ENCODE assay signal across 10 cellular contexts in genomic region chr14:51848120-51848519, GRCh38. TPM values are rescaled to one million over a fixed set of nuclear protein-coding genes. Genes with fewer than 3 reads are reported as not detected.
DNase-seq lines count a peak whose midpoint lies in the region; ATAC-seq and TF ChIP-seq lines count a peak whose summit lies in the region.
"Had no signal": no experiment of that assay in that cellular context is flagged by ENCODE, and none has a peak within 500 bp of the region (broad histone marks: within the 10 kb centered on the region; RNA-seq: fewer than 3 reads in every experiment).

No MANE protein-coding gene starts in this region.

- peaks cover 11 to 91% (median 60%) of the 10 kb centered on the region in 6 donors for H3K4me1 ChIP-seq in spleen

- H3K27me3 ChIP-seq in spleen (replicated peaks in 1 of 7): no peaks in the 10 kb centered on the region

- H3K4me1 Mint-ChIP-seq in activated T-cell treated with anti-CD3 and anti-CD28 coated beads, Interleukin-2, amount 50 U/mL, for 4 hours (ENCODE audit: low read depth): peaks cover 84% of the 10 kb centered on the region
- peaks cover 32% of the 10 kb centered on the region for H3K4me1 Mint-ChIP-seq in T-helper 17 cell

- H3K4me3 ChIP-seq in spleen: peak overlapping the region in 1 of 8 donors; percentile 36

- peak overlapping the region; percentile 99 for H3K27ac Mint-ChIP-seq in T-helper 17 cell

- no peak for TF ChIP-seq CTCF in spleen (IDR thresholded peaks at IDR 0.05 in 8 of 11, conservative IDR thresholded peaks at IDR 0.05 in 3 of 11)

- intact Hi-C loops in spleen (cut with DNase I; ENCODE audit: low total_unique reads): no loop called here

- 68 to 76% (median 73%) methylated on average over 4 of the region's 4 CpGs for WGBS in spleen, 5 donors

- no peak for TF ChIP-seq POLR2A in spleen (IDR thresholded peaks at IDR 0.05)

- H3K36me3 ChIP-seq in spleen: no peaks in the 10 kb centered on the region

- peak overlapping the region; percentile 51 to 96 (median 92) for H3K27ac ChIP-seq in spleen

- H3K4me3 Mint-ChIP-seq in activated T-cell treated with anti-CD3 and anti-CD28 coated beads, Interleukin-2, amount 50 U/mL, for 4 hours: peak overlapping the region; percentile 39
- H3K4me3 Mint-ChIP-seq in T-helper 17 cell: peak overlapping the region; percentile 32

- ATAC-seq in activated T-cell treated with anti-CD3 and anti-CD28 coated beads, Interleukin-2, amount 50 U/mL, for 4 hours: no peak
- ATAC-seq in T-helper 17 cell: no peak
- peak; percentile 10 for ATAC-seq in esophagus mucosa
- ATAC-seq in HG03025 (IDR thresholded peaks at IDR 0.05; ENCODE audit: low FRiP score, unreplicated experiment): no peak
- no peak for ATAC-seq in HG02884 (IDR thresholded peaks at IDR 0.05; ENCODE audit: unreplicated experiment)
- ATAC-seq: PC-3 had no signal

- peaks cover 15% of the 10 kb centered on the region for H3K36me3 Mint-ChIP-seq in activated T-cell treated with anti-CD3 and anti-CD28 coated beads, Interleukin-2, amount 50 U/mL, for 4 hours (ENCODE audit: insufficient read depth)
- H3K36me3 Mint-ChIP-seq in T-helper 17 cell (ENCODE audit: low read depth): no peaks in the 10 kb centered on the region

- no peaks in the 10 kb centered on the region for H3K9me3 ChIP-seq in T-helper 17 cell (ENCODE audit: control insufficient read depth, low read length, poor library complexity, severe bottlenecking)
- H3K9me3 ChIP-seq in spleen: peaks cover 0 to 4% (median 0%) of the 10 kb centered on the region in 8 donors

- H3K9me3 Mint-ChIP-seq in activated T-cell treated with anti-CD3 and anti-CD28 coated beads, Interleukin-2, amount 50 U/mL, for 4 hours: peaks cover 23% of the 10 kb centered on the region

- no peaks in the 10 kb centered on the region for H3K27me3 Mint-ChIP-seq in activated T-cell treated with anti-CD3 and anti-CD28 coated beads, Interleukin-2, amount 50 U/mL, for 4 hours (ENCODE audit: low read depth)
- H3K27me3 Mint-ChIP-seq in T-helper 17 cell: no peaks in the 10 kb centered on the region

- DNase-seq in activated T-cell treated with anti-CD3 and anti-CD28 coated beads, Interleukin-2, amount 50 U/mL, for 4 hours: no peak
- DNase-seq in activated T-cell treated with anti-CD3 and anti-CD28 coated beads for 4 hours (no peak), T-helper 17 cell (no peak), spleen (no peak), NCI-H1105 (lab: John Stamatoyannopoulos, UW) (no peak)
- DNase-seq: NCI-H2171 treated with DMSO at 0.1 percent for 48 hours, PC-3 had no signal

RNA-seq across cellular contexts. Expression of gene GNG2, which starts 12.3 kb away (rescaled TPM):
- 10 to 100 TPM; 28.4 to 47.3 (median 42.9) TPM for total RNA-seq in activated T-cell treated with anti-CD3 and anti-CD28 coated beads, Interleukin-2, amount 50 U/mL, for 4 hours
- total RNA-seq in T-helper 17 cell (100 to 1,000 TPM; 194 to 208 TPM), esophagus mucosa (1.5 TPM), spleen (100 to 1,000 TPM in 5 of 7 donors, 10 to 100 TPM in 2; 77.4 to 180 (median 112) TPM)
- 10 to 100 TPM; 23.6 to 36.8 (median 30.7) TPM for polyA plus RNA-seq in spleen

Comparison
In these comparisons a context has a peak if more than half of its experiments do, and no peak if none do; other contexts are left out.
1. RNA of gene GNG2, which starts 12.3 kb away (total RNA-seq): 194 to 208 TPM in T-helper 17 cell, 77.4 to 180 TPM in spleen and 28.4 to 47.3 TPM in activated T-cell treated with anti-CD3 and anti-CD28 coated beads, Interleukin-2, amount 50 U/mL, for 4 hours; 1.5 TPM in esophagus mucosa (single experiment); every median in the first group is over 10 times any median in the second.